13 cellular contexts compared by ENCODE assay signal in genomic region chr2:171018522-171018921, GRCh38.
DNase-seq lines count a peak whose midpoint lies in the region; ATAC-seq lines count a peak whose summit lies in the region.
"Had no signal": no experiment of that assay in that cellular context is flagged by ENCODE, and none has a peak within 500 bp of the region (broad histone marks: within the 10 kb centered on the region; RNA-seq: fewer than 3 reads in every experiment).

No MANE protein-coding gene starts in this region.

- H3K4me3 Mint-ChIP-seq in activated naive CD4-positive, alpha-beta T cell treated with anti-CD3 and anti-CD28 coated beads for 36 hours, result no peak overlapping the region
- H3K4me3 Mint-ChIP-seq in activated naive CD4-positive, alpha-beta T cell treated with anti-CD3 and anti-CD28 coated beads, Interleukin-2, amount 10 ng/mL, durations not matched to agents 7 days and 5 days, result no peak overlapping the region

- no peaks in the 10 kb centered on the region for H3K27me3 Mint-ChIP-seq in activated naive CD4-positive, alpha-beta T cell treated with anti-CD3 and anti-CD28 coated beads for 36 hours (ENCODE audit: low read depth)
- H3K27me3 Mint-ChIP-seq in activated naive CD4-positive, alpha-beta T cell treated with anti-CD3 and anti-CD28 coated beads, Interleukin-2, amount 10 ng/mL, durations not matched to agents 7 days and 5 days, result no peaks in the 10 kb centered on the region

- ATAC-seq in GM21515 (IDR thresholded peaks at IDR 0.05; ENCODE audit: unreplicated experiment), result peak; percentile 69
- ATAC-seq in HG03342 (IDR thresholded peaks at IDR 0.05; ENCODE audit: unreplicated experiment), result peak; percentile 67
- peak; percentile 75 for ATAC-seq in stimulated activated naive CD8-positive, alpha-beta T cell treated with anti-CD3 and anti-CD28 coated beads, Interleukin-15, Interleukin-2, amounts not matched to agents 100 U/mL and 50 U/mL, for 24 hours

- intact Hi-C loops in activated naive CD4-positive, alpha-beta T cell treated with anti-CD3 and anti-CD28 coated beads for 36 hours (cut with micrococcal nuclease), result loop anchor here (1.0 kb wide), 4 partner anchors 26 to 301 kb away; no protein-coding TSS in a partner anchor

- peaks cover 27% of the 10 kb centered on the region for H3K36me3 Mint-ChIP-seq in activated naive CD4-positive, alpha-beta T cell treated with anti-CD3 and anti-CD28 coated beads for 36 hours (ENCODE audit: low read depth)
- H3K36me3 Mint-ChIP-seq in activated naive CD4-positive, alpha-beta T cell treated with anti-CD3 and anti-CD28 coated beads, Interleukin-2, amount 10 ng/mL, durations not matched to agents 7 days and 5 days, result peaks cover 44% of the 10 kb centered on the region

- CTCF ChIA-PET in activated naive CD4-positive, alpha-beta T cell treated with anti-CD3 and anti-CD28 coated beads for 36 hours (lab: Charles Lee), result interaction anchor here (0.6 to 1.2 kb wide), 3 partner anchors 68 to 410 kb away, joined by 3 to 5 read pairs (median 3); no protein-coding TSS in a partner anchor
- CTCF ChIA-PET in activated naive CD4-positive, alpha-beta T cell treated with anti-CD3 and anti-CD28 coated beads, Interleukin-2, amount 10 ng/mL, durations not matched to agents 7 days and 5 days (lab: Charles Lee), result no interaction called here

- DNase-seq in activated naive CD4-positive, alpha-beta T cell treated with anti-CD3 and anti-CD28 coated beads for 36 hours, result no peak
- DNase-seq in activated naive CD4-positive, alpha-beta T cell treated with anti-CD3 and anti-CD28 coated beads, Interleukin-2, amount 10 ng/mL, durations not matched to agents 7 days and 5 days, result no peak
- no peak for DNase-seq in stimulated activated naive CD8-positive, alpha-beta T cell treated with anti-CD3 and anti-CD28 coated beads, Interleukin-15, Interleukin-2, amounts not matched to agents 100 U/mL and 50 U/mL, for 24 hours
- no peak for DNase-seq in stimulated activated CD8-positive, alpha-beta memory T cell treated with anti-CD3 and anti-CD28 coated beads, Interleukin-4, amount 100 ng/mL, for 48 hours
- no peak for DNase-seq in DMS153 (lab: John Stamatoyannopoulos, UW)
- no peak for DNase-seq in glomerular visceral epithelial cell (ENCODE audit: extremely low spot score)
- DNase-seq: activated CD4-positive, alpha-beta T cell treated with anti-CD3 and anti-CD28 coated beads for 1 hour; NCI-H69; retina; SJCRH30; transverse colon had no signal

- peak overlapping the region; percentile 53 for H3K27ac Mint-ChIP-seq in activated naive CD4-positive, alpha-beta T cell treated with anti-CD3 and anti-CD28 coated beads for 36 hours
- H3K27ac Mint-ChIP-seq in activated naive CD4-positive, alpha-beta T cell treated with anti-CD3 and anti-CD28 coated beads, Interleukin-2, amount 10 ng/mL, durations not matched to agents 7 days and 5 days, result no peak overlapping the region

- peaks cover 36% of the 10 kb centered on the region for H3K4me1 Mint-ChIP-seq in activated naive CD4-positive, alpha-beta T cell treated with anti-CD3 and anti-CD28 coated beads for 36 hours (ENCODE audit: low read depth)
- peaks cover 16% of the 10 kb centered on the region for H3K4me1 Mint-ChIP-seq in activated naive CD4-positive, alpha-beta T cell treated with anti-CD3 and anti-CD28 coated beads, Interleukin-2, amount 10 ng/mL, durations not matched to agents 7 days and 5 days

- no peaks in the 10 kb centered on the region for H3K9me3 Mint-ChIP-seq in activated naive CD4-positive, alpha-beta T cell treated with anti-CD3 and anti-CD28 coated beads for 36 hours
- H3K9me3 Mint-ChIP-seq in activated naive CD4-positive, alpha-beta T cell treated with anti-CD3 and anti-CD28 coated beads, Interleukin-2, amount 10 ng/mL, durations not matched to agents 7 days and 5 days, result no peaks in the 10 kb centered on the region
